Comparison of ENCODE assay signal across 16 cellular contexts in genomic region chr20:348972-349841, GRCh38. TPM values are rescaled to one million over a fixed set of nuclear protein-coding genes. Genes with fewer than 3 reads are reported as not detected.
A peak's percentile ranks its signal among the peaks of the same experiment; 100 is the strongest.
DNase-seq lines count a peak whose midpoint lies in the region; ATAC-seq, FAIRE-seq and TF ChIP-seq lines count a peak whose summit lies in the region.
"Had no signal": no experiment of that assay in that cellular context is flagged by ENCODE, and none has a peak within 500 bp of the region (broad histone marks: within the 10 kb centered on the region; RNA-seq: fewer than 3 reads in every experiment).

No MANE protein-coding gene starts in this region.

- H3K4me1 Mint-ChIP-seq in activated T-cell treated with anti-CD3 and anti-CD28 coated beads, Interleukin-2, amount 50 U/mL, for 4 hours (ENCODE audit: low read depth): peaks cover 14% of the 10 kb centered on the region

- H3K9ac ChIP-seq in kidney (ENCODE audit: low read length in 2 of 2): no peak overlapping the region
- peak overlapping the region; percentile 90 to 91 for H3K9ac ChIP-seq in stomach smooth muscle (ENCODE audit: low read length in 2 of 2)

- no peaks in the 10 kb centered on the region for H3K27me3 Mint-ChIP-seq in activated T-cell treated with anti-CD3 and anti-CD28 coated beads, Interleukin-2, amount 50 U/mL, for 4 hours (ENCODE audit: low read depth)
- H3K27me3 Mint-ChIP-seq: naive thymus-derived CD8-positive, alpha-beta T cell had no signal

- FAIRE-seq in kidney (lab: Jason Lieb, UNC): no peak
- FAIRE-seq: keratinocyte had no signal

- H3K36me3 Mint-ChIP-seq in activated T-cell treated with anti-CD3 and anti-CD28 coated beads, Interleukin-2, amount 50 U/mL, for 4 hours (ENCODE audit: insufficient read depth): peaks cover 2% of the 10 kb centered on the region
- H3K36me3 Mint-ChIP-seq: naive thymus-derived CD8-positive, alpha-beta T cell had no signal

- H3K9me3 Mint-ChIP-seq in activated T-cell treated with anti-CD3 and anti-CD28 coated beads, Interleukin-2, amount 50 U/mL, for 4 hours: no peaks in the 10 kb centered on the region
- H3K9me3 Mint-ChIP-seq: naive thymus-derived CD8-positive, alpha-beta T cell had no signal

- no peak for ATAC-seq in activated T-cell treated with anti-CD3 and anti-CD28 coated beads, Interleukin-2, amount 50 U/mL, for 4 hours
- ATAC-seq: Panc1 had no signal

- H3K36me3 ChIP-seq in WERI-Rb-1 (peaks cover 23% of the 10 kb centered on the region), kidney (ENCODE audit: control insufficient read depth in 1 of 2, insufficient read depth in 2 of 2, low read length in 2 of 2) (peaks cover 0 to 4% of the 10 kb centered on the region in 2 donors), stomach smooth muscle (ENCODE audit: control insufficient read depth in 2 of 2, insufficient read depth in 2 of 2, low read length in 2 of 2) (peaks cover 4 to 20% of the 10 kb centered on the region in 2 donors)
- H3K36me3 ChIP-seq: gastrocnemius medialis, upper lobe of right lung had no signal

- intact Hi-C loops in kidney (cut with DNase I): no loop called here

- no peak for DNase-seq in activated T-cell treated with anti-CD3 and anti-CD28 coated beads, Interleukin-2, amount 50 U/mL, for 4 hours
- no peak for DNase-seq in activated T-cell treated with anti-CD3 and anti-CD28 coated beads, Interleukin-2, amount 50 U/mL, for 48 hours
- no peak for DNase-seq in WERI-Rb-1
- no peak for DNase-seq in kidney
- no peak for DNase-seq in D341Med (ENCODE audit: low spot score)
- DNase-seq in NCI-H1436 (lab: John Stamatoyannopoulos, UW): no peak
- DNase-seq in amygdala (lab: John Stamatoyannopoulos, UW): no peak
- DNase-seq: ACHN, DMS79, gastrocnemius medialis, spleen, upper lobe of right lung had no signal

- TF ChIP-seq CTCF in WERI-Rb-1 (IDR thresholded peaks at IDR 0.05; ENCODE audit: low read depth, low read length) (no peak), kidney (IDR thresholded peaks at IDR 0.05; ENCODE audit: borderline replicate concordance, extremely low read depth, insufficient read depth) (no peak)

- peak overlapping the region; percentile 95 for H3K4me3 Mint-ChIP-seq in activated T-cell treated with anti-CD3 and anti-CD28 coated beads, Interleukin-2, amount 50 U/mL, for 4 hours

- H3K4me3 ChIP-seq in WERI-Rb-1 (ENCODE audit: low read depth, low read length) (no peak overlapping the region), kidney (ENCODE audit: low read length in 2 of 2) (peak overlapping the region in 1 of 2 donors; percentile 80), stomach smooth muscle (ENCODE audit: low read length in 2 of 2) (no peak overlapping the region)

- peak overlapping the region; percentile 93 for H3K27ac ChIP-seq in WERI-Rb-1
- H3K27ac ChIP-seq in kidney (ENCODE audit: low read depth in 2 of 2, low read length in 2 of 2): peak overlapping the region; percentile 95 to 99
- H3K27ac ChIP-seq in stomach smooth muscle (ENCODE audit: low read length): peak overlapping the region; percentile 96
- H3K27ac ChIP-seq: upper lobe of right lung had no signal

- H3K9me3 ChIP-seq in WERI-Rb-1 (ENCODE audit: severe bottlenecking) (no peaks in the 10 kb centered on the region), kidney (ENCODE audit: control insufficient read depth in 1 of 2, low read length in 2 of 2) (no peaks in the 10 kb centered on the region), stomach smooth muscle (ENCODE audit: control insufficient read depth in 2 of 2, low read length in 2 of 2) (no peaks in the 10 kb centered on the region)
- H3K9me3 ChIP-seq: gastrocnemius medialis, spleen, upper lobe of right lung had no signal

- H3K27me3 ChIP-seq in WERI-Rb-1 (ENCODE audit: insufficient read depth, low read depth, severe bottlenecking) (no peaks in the 10 kb centered on the region), stomach smooth muscle (ENCODE audit: control insufficient read depth in 1 of 2, insufficient read depth in 2 of 2, low read length in 2 of 2) (no peaks in the 10 kb centered on the region)
- H3K27me3 ChIP-seq: upper lobe of right lung had no signal

- H3K4me1 ChIP-seq in kidney (ENCODE audit: control insufficient read depth in 1 of 2, insufficient read depth in 1 of 2, low read depth in 1 of 2, low read length in 2 of 2) (peaks cover 10 to 13% of the 10 kb centered on the region in 2 donors), stomach smooth muscle (ENCODE audit: control insufficient read depth, insufficient read depth, low read length) (peaks cover 26% of the 10 kb centered on the region)

RNA-seq across cellular contexts. Expression of gene NRSN2, which starts 2.3 kb away (rescaled TPM):
- 1 to 10 TPM; 2.7 to 3.2 (median 2.8) TPM for total RNA-seq in activated T-cell treated with anti-CD3 and anti-CD28 coated beads, Interleukin-2, amount 50 U/mL, for 4 hours
- 48.1 TPM for total RNA-seq in kidney
- 50.0 TPM for polyA plus RNA-seq in kidney (ENCODE audit: insufficient read depth, low read depth, low replicate concordance)

RNA-seq across cellular contexts. Expression of gene SOX12, which starts 23.9 kb away (rescaled TPM):
- 1 to 10 TPM; 3.9 to 8.5 (median 6.4) TPM for total RNA-seq in activated T-cell treated with anti-CD3 and anti-CD28 coated beads, Interleukin-2, amount 50 U/mL, for 4 hours
- 12.7 TPM for total RNA-seq in kidney
- 11.3 TPM for polyA plus RNA-seq in kidney (ENCODE audit: insufficient read depth, low read depth, low replicate concordance)

RNA-seq across cellular contexts. Expression of gene TRIB3, which starts 31.4 kb away (rescaled TPM):
- total RNA-seq in activated T-cell treated with anti-CD3 and anti-CD28 coated beads, Interleukin-2, amount 50 U/mL, for 4 hours: 10 to 100 TPM; 34.6 to 45.2 (median 37.0) TPM
- total RNA-seq in kidney: 11.6 TPM
- 4.3 TPM for polyA plus RNA-seq in kidney (ENCODE audit: insufficient read depth, low read depth, low replicate concordance)

RNA-seq across cellular contexts. Expression of gene ZCCHC3, which starts 51.8 kb away (rescaled TPM):
- 10 to 100 TPM; 22.5 to 26.0 (median 25.5) TPM for total RNA-seq in activated T-cell treated with anti-CD3 and anti-CD28 coated beads, Interleukin-2, amount 50 U/mL, for 4 hours
- 16.4 TPM for total RNA-seq in kidney
- polyA plus RNA-seq in kidney (ENCODE audit: insufficient read depth, low read depth, low replicate concordance): 12.8 TPM

RNA-seq across cellular contexts. Expression of gene C20orf96, which starts 58.7 kb away (rescaled TPM):
- 1 to 10 TPM; 2.1 to 3.2 (median 3.0) TPM for total RNA-seq in activated T-cell treated with anti-CD3 and anti-CD28 coated beads, Interleukin-2, amount 50 U/mL, for 4 hours
- total RNA-seq in kidney: 9.4 TPM
- polyA plus RNA-seq in kidney (ENCODE audit: insufficient read depth, low read depth, low replicate concordance): 12.5 TPM

Comparison
In these comparisons a context has a peak if more than half of its experiments do, and no peak if none do; other contexts are left out.
1. H3K9ac ChIP-seq: peak in stomach smooth muscle (2 of 2); none in kidney (0 of 2).
2. RNA of gene NRSN2, which starts 2.3 kb away (total RNA-seq): 48.1 TPM in kidney (single experiment); 2.7 to 3.2 TPM in activated T-cell treated with anti-CD3 and anti-CD28 coated beads, Interleukin-2, amount 50 U/mL, for 4 hours; every median in the first group is over 10 times any median in the second.
3. Peak in every context shown above with its lines, with median percentiles within 50 percentile points of each other: H3K27ac ChIP-seq.